ENCODE assay signal across 1 cellular context in the genomic region with DNA sequence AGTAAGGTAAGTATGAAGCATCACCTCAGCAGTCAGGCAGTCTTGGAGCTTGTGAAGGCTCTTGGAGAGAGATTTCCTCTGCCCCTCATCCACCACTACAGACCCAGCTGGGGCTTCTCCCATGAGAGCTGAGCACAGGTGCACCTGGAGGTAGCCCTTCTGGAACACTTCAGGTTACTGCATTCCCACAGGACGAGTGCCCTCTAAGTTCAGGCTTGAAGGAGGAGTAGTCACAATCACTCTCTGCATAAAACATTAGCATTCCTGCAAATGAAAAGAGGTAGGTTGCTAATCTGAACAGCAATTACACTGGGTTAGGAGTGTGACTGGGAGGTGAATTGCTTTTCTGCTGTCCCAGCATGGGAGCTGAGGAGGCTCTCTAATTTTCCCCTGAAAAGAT.
TF ChIP-seq lines count a peak whose summit lies in the region.

No MANE protein-coding gene starts in this region.

TF ChIP-seq in GM23338, 12 proteins besides CTCF, POLR2A, EP300 and RAD21 (continued from another document):
- TF ChIP-seq, protein P1, sequence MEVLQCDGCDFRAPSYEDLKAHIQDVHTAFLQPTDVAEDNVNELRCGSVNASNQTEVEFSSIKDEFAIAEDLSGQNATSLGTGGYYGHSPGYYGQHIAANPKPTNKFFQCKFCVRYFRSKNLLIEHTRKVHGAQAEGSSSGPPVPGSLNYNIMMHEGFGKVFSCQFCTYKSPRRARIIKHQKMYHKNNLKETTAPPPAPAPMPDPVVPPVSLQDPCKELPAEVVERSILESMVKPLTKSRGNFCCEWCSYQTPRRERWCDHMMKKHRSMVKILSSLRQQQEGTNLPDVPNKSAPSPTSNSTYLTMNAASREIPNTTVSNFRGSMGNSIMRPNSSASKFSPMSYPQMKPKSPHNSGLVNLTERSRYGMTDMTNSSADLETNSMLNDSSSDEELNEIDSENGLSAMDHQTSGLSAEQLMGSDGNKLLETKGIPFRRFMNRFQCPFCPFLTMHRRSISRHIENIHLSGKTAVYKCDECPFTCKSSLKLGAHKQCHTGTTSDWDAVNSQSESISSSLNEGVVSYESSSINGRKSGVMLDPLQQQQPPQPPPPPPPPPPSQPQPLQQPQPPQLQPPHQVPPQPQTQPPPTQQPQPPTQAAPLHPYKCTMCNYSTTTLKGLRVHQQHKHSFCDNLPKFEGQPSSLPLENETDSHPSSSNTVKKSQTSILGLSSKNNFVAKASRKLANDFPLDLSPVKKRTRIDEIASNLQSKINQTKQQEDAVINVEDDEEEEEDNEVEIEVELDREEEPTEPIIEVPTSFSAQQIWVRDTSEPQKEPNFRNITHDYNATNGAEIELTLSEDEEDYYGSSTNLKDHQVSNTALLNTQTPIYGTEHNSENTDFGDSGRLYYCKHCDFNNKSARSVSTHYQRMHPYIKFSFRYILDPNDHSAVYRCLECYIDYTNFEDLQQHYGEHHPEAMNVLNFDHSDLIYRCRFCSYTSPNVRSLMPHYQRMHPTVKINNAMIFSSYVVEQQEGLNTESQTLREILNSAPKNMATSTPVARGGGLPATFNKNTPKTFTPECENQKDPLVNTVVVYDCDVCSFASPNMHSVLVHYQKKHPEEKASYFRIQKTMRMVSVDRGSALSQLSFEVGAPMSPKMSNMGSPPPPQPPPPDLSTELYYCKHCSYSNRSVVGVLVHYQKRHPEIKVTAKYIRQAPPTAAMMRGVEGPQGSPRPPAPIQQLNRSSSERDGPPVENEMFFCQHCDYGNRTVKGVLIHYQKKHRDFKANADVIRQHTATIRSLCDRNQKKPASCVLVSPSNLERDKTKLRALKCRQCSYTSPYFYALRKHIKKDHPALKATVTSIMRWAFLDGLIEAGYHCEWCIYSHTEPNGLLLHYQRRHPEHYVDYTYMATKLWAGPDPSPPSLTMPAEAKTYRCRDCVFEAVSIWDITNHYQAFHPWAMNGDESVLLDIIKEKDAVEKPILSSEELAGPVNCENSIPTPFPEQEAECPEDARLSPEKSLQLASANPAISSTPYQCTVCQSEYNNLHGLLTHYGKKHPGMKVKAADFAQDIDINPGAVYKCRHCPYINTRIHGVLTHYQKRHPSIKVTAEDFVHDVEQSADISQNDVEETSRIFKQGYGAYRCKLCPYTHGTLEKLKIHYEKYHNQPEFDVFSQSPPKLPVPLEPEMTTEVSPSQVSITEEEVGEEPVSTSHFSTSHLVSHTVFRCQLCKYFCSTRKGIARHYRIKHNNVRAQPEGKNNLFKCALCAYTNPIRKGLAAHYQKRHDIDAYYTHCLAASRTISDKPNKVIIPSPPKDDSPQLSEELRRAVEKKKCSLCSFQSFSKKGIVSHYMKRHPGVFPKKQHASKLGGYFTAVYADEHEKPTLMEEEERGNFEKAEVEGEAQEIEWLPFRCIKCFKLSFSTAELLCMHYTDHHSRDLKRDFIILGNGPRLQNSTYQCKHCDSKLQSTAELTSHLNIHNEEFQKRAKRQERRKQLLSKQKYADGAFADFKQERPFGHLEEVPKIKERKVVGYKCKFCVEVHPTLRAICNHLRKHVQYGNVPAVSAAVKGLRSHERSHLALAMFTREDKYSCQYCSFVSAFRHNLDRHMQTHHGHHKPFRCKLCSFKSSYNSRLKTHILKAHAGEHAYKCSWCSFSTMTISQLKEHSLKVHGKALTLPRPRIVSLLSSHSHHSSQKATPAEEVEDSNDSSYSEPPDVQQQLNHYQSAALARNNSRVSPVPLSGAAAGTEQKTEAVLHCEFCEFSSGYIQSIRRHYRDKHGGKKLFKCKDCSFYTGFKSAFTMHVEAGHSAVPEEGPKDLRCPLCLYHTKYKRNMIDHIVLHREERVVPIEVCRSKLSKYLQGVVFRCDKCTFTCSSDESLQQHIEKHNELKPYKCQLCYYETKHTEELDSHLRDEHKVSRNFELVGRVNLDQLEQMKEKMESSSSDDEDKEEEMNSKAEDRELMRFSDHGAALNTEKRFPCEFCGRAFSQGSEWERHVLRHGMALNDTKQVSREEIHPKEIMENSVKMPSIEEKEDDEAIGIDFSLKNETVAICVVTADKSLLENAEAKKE (CRISPR knock-in tag; IDR thresholded peaks at IDR 0.05) = peak; percentile 77
- TF ChIP-seq, protein P2, sequence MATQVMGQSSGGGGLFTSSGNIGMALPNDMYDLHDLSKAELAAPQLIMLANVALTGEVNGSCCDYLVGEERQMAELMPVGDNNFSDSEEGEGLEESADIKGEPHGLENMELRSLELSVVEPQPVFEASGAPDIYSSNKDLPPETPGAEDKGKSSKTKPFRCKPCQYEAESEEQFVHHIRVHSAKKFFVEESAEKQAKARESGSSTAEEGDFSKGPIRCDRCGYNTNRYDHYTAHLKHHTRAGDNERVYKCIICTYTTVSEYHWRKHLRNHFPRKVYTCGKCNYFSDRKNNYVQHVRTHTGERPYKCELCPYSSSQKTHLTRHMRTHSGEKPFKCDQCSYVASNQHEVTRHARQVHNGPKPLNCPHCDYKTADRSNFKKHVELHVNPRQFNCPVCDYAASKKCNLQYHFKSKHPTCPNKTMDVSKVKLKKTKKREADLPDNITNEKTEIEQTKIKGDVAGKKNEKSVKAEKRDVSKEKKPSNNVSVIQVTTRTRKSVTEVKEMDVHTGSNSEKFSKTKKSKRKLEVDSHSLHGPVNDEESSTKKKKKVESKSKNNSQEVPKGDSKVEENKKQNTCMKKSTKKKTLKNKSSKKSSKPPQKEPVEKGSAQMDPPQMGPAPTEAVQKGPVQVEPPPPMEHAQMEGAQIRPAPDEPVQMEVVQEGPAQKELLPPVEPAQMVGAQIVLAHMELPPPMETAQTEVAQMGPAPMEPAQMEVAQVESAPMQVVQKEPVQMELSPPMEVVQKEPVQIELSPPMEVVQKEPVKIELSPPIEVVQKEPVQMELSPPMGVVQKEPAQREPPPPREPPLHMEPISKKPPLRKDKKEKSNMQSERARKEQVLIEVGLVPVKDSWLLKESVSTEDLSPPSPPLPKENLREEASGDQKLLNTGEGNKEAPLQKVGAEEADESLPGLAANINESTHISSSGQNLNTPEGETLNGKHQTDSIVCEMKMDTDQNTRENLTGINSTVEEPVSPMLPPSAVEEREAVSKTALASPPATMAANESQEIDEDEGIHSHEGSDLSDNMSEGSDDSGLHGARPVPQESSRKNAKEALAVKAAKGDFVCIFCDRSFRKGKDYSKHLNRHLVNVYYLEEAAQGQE (IDR thresholded peaks at IDR 0.05; ENCODE audit: unreplicated experiment) = no peak
- no peak for TF ChIP-seq STAT1 (IDR thresholded peaks at IDR 0.05; ENCODE audit: unreplicated experiment)
TF ChIP-seq in GM23338: peak in this region for 1.
